In the genomic region with DNA sequence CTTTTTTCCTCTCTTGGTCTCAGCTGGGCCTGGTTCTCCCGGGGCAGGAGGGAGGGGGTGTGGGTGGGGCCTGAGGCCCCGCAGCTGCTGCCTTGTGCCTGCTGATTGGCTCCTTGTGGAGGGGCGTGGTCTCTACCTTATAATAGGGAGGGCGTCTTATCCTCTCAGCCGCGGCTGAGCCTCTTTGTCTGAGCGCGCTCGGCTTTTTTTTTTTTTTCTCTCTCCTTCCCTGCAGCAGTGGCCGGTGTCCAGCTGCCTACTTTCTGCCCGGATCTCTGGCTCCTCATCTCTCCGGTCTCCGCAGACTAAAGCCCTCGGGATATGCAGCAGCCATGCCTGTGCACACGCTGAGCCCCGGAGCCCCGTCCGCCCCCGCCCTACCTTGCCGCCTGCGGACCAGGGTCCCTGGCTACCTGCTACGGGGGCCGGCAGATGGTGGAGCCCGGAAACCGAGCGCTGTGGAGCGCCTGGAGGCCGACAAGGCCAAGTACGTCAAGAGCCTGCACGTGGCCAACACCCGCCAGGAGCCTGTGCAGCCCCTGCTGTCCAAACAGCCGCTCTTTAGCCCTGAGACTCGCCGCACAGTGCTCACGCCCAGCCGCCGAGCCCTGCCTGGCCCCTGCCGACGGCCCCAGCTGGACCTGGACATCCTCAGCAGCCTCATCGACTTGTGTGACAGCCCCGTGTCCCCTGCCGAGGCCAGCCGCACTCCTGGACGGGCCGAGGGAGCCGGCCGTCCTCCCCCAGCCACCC, we compare ENCODE assay signal across 8 cellular contexts. TPM values are rescaled to one million over a fixed set of nuclear protein-coding genes. Genes with fewer than 3 reads are reported as not detected.
DNase-seq lines count a peak whose midpoint lies in the region; ATAC-seq and TF ChIP-seq lines count a peak whose summit lies in the region.

No MANE protein-coding gene starts in this region.

- H3K9me2 ChIP-seq in Loucy (replicated peaks; ENCODE audit: low read depth, low read length), result no peaks in the 10 kb centered on the region

- CTCF ChIA-PET in activated naive CD4-positive, alpha-beta T cell treated with anti-CD3 and anti-CD28 coated beads for 36 hours (lab: Charles Lee), result interaction anchor here (0.6 to 1.0 kb wide), 3 partner anchors 18 to 369 kb away, joined by 3 to 5 read pairs (median 3); no protein-coding TSS in a partner anchor

- H3K9me3 ChIP-seq in Loucy (ENCODE audit: insufficient read depth, low read depth, low read length), result no peaks in the 10 kb centered on the region
- H3K9me3 ChIP-seq in SJCRH30 (replicated peaks), result no peaks in the 10 kb centered on the region

- H3K4me1 Mint-ChIP-seq in activated naive CD4-positive, alpha-beta T cell treated with anti-CD3 and anti-CD28 coated beads for 36 hours (ENCODE audit: low read depth), result peaks cover 43% of the 10 kb centered on the region

- no peaks in the 10 kb centered on the region for H3F3A ChIP-seq in Loucy (ENCODE audit: low read depth)

- H3K4me3 Mint-ChIP-seq in activated naive CD4-positive, alpha-beta T cell treated with anti-CD3 and anti-CD28 coated beads for 36 hours, result peak overlapping the region; percentile 75

- intact Hi-C loops in activated naive CD4-positive, alpha-beta T cell treated with anti-CD3 and anti-CD28 coated beads for 36 hours (cut with micrococcal nuclease), result loop anchor here (1.0 to 5.0 kb wide), 2 partner anchors 8 to 423 kb away; a partner anchor contains a TSS

- H3K9ac ChIP-seq in Loucy (ENCODE audit: low read depth, low read length, poor library complexity, severe bottlenecking), result peak overlapping the region; percentile 74

- peak overlapping the region; percentile 41 for H3K27ac Mint-ChIP-seq in activated naive CD4-positive, alpha-beta T cell treated with anti-CD3 and anti-CD28 coated beads for 36 hours

- H3K4me3 ChIP-seq in Loucy (ENCODE audit: low read length, poor library complexity, severe bottlenecking) (peak overlapping the region; percentile 73), SJCRH30 (peak overlapping the region; percentile 78)

- peaks cover 60% of the 10 kb centered on the region for H3K79me2 ChIP-seq in Loucy (ENCODE audit: insufficient read depth, low read length)

- H3K27ac ChIP-seq in SJCRH30, result peak overlapping the region; percentile 99

- DNase-seq in DMS79 (lab: John Stamatoyannopoulos, UW) (peak; percentile 84), SJCRH30 (peak; percentile 97), globus pallidus (ENCODE audit: low spot score) (peak; percentile 83), omental fat pad (ENCODE audit: low spot score) (peak; percentile 87), superior temporal gyrus (ENCODE audit: extremely low spot score) (peak; percentile 83)
- peak; percentile 95 for DNase-seq in activated naive CD4-positive, alpha-beta T cell treated with anti-CD3 and anti-CD28 coated beads for 36 hours

- peak; percentile 90 for ATAC-seq in GM21825 (IDR thresholded peaks at IDR 0.05; ENCODE audit: unreplicated experiment)
- peak; percentile 91 for ATAC-seq in omental fat pad (ENCODE audit: low FRiP score)

- H2AFZ ChIP-seq in Loucy (ENCODE audit: low read length), result peak overlapping the region; percentile 82

- H3K27me3 Mint-ChIP-seq in activated naive CD4-positive, alpha-beta T cell treated with anti-CD3 and anti-CD28 coated beads for 36 hours (ENCODE audit: low read depth), result no peaks in the 10 kb centered on the region

- TF ChIP-seq CTCF in Loucy (conservative IDR thresholded peaks at IDR 0.05; ENCODE audit: low read length) (no peak), omental fat pad (IDR thresholded peaks at IDR 0.05) (no peak)

- no peaks in the 10 kb centered on the region for H3K9me3 Mint-ChIP-seq in activated naive CD4-positive, alpha-beta T cell treated with anti-CD3 and anti-CD28 coated beads for 36 hours

- peaks cover 5% of the 10 kb centered on the region for H3K36me3 Mint-ChIP-seq in activated naive CD4-positive, alpha-beta T cell treated with anti-CD3 and anti-CD28 coated beads for 36 hours (ENCODE audit: low read depth)

- no peaks in the 10 kb centered on the region for H3K36me3 ChIP-seq in Loucy (ENCODE audit: insufficient read depth, low read length)
- H3K36me3 ChIP-seq in SJCRH30, result peaks cover 22% of the 10 kb centered on the region

- no peaks in the 10 kb centered on the region for H4K20me1 ChIP-seq in Loucy (ENCODE audit: insufficient read depth, low read length, poor library complexity, severe bottlenecking)

- peak overlapping the region; percentile 91 for H3K4me2 ChIP-seq in Loucy (ENCODE audit: low read depth, low read length, poor library complexity, severe bottlenecking)

- H3K4me1 ChIP-seq in Loucy (ENCODE audit: insufficient read depth, low read length, poor library complexity, severe bottlenecking), result peaks cover 56% of the 10 kb centered on the region
- peaks cover 34% of the 10 kb centered on the region for H3K4me1 ChIP-seq in SJCRH30

- H3K27me3 ChIP-seq in Loucy (ENCODE audit: insufficient read depth, low read length, poor library complexity, severe bottlenecking) (no peaks in the 10 kb centered on the region), SJCRH30 (no peaks in the 10 kb centered on the region)

RNA-seq across cellular contexts. Expression of a gene that starts 11.1 kb away (rescaled TPM):
- total RNA-seq in SJCRH30 (2014; rRNA removed; shearing (Covaris generic)), result 44.6 and 45.1 TPM in 2 replicates
- total RNA-seq in activated naive CD4-positive, alpha-beta T cell treated with anti-CD3 and anti-CD28 coated beads for 36 hours, result 10 to 100 TPM; 15.4 to 16.2 TPM
- 1 to 10 TPM; 2.9 to 5.2 (median 3.1) TPM for total RNA-seq in omental fat pad

Comparison
In these comparisons a context has a peak if more than half of its experiments do, and no peak if none do; other contexts are left out.
1. Peak in every context shown above with its lines: DNase-seq, ATAC-seq, H3K4me3 ChIP-seq and H3K27ac ChIP-seq.